In the genomic region with DNA sequence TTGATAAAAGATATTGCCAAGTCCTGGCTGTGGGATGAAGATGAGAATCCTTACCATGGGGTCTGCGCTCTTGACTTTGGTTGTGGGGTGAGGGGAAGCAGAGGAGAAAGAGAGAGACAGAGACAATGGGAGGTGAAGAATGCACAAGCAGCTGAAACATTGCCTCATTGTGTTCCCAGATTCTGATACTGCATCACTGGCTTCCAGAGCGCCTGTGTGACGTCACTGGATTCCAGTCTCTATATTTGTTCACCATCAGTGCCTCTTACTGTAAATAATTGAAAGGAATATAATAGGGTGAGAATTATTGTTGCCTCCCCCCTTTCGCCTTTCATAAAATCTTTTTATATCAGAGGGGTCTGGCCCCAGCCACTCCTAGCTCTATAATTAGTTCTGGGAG, we compare ENCODE assay signal across 12 cellular contexts.
"Had no signal": no experiment of that assay in that cellular context is flagged by ENCODE, and none has a peak within 500 bp of the region (broad histone marks: within the 10 kb centered on the region; RNA-seq: fewer than 3 reads in every experiment).

No MANE protein-coding gene starts in this region.

- H3K9me3 ChIP-seq: gastrocnemius medialis, sigmoid colon, upper lobe of left lung had no signal

- H3K4me3 ChIP-seq: gastrocnemius medialis, sigmoid colon, upper lobe of left lung had no signal

- H3K27me3 ChIP-seq: gastrocnemius medialis, sigmoid colon, upper lobe of left lung had no signal

- H3K4me1 ChIP-seq: sigmoid colon had no signal

- H3K27ac ChIP-seq: gastrocnemius medialis, sigmoid colon, upper lobe of left lung had no signal

- ATAC-seq: gastrocnemius medialis; left lobe of liver; natural killer cell; stimulated activated naive CD8-positive, alpha-beta T cell treated with anti-CD3 and anti-CD28 coated beads, Interleukin-15, amount 100 ng/mL, for 72 hours had no signal

- H3K36me3 ChIP-seq: gastrocnemius medialis, sigmoid colon, upper lobe of left lung had no signal

- DNase-seq: activated CD4-positive, alpha-beta memory T cell treated with anti-CD3 and anti-CD28 coated beads, Interleukin-2, amount 10 ng/mL, durations not matched to agents 7 days and 5 days; activated CD4-positive, alpha-beta T cell treated with anti-CD3 and anti-CD28 coated beads for 4 hours; activated naive CD4-positive, alpha-beta T cell treated with anti-CD3 and anti-CD28 coated beads, Interleukin-2, amount 50 U/mL, for 16 hours; activated T-cell treated with anti-CD3 and anti-CD28 coated beads, Interleukin-2, amount 50 U/mL, for 24 hours; gastrocnemius medialis; natural killer cell; nucleus accumbens; sigmoid colon; stimulated activated CD4-positive, alpha-beta T cell treated with anti-CD3 and anti-CD28 coated beads, Interleukin-1b, Interleukin-23, amount 100 ng/mL, for 48 hours; stimulated activated naive CD8-positive, alpha-beta T cell treated with anti-CD3 and anti-CD28 coated beads, Interleukin-15, amount 100 ng/mL, for 72 hours; upper lobe of left lung had no signal
